ENCODE assay signal across 19 cellular contexts in the genomic region with DNA sequence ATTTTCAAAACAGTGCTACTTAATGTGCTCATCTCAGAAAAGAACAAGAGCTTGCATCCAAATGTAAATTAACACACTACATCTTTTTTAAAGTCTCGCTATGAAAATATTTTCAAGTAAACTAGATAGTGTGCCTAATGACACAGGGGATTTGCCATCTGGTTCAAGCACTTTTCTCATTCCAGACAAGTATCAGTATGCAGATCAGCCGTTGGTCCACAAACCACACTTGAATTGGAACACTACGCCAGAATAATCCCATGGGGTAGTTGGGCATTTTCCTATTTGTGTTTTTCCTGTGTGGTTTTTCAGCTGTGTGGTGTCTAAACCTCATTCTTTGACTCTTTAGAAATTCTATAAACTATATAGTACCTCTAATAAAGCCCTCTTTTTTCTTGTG.
DNase-seq lines count a peak whose midpoint lies in the region; ATAC-seq and TF ChIP-seq lines count a peak whose summit lies in the region.
"Had no signal": no experiment of that assay in that cellular context is flagged by ENCODE, and none has a peak within 500 bp of the region (broad histone marks: within the 10 kb centered on the region; RNA-seq: fewer than 3 reads in every experiment).

No MANE protein-coding gene starts in this region.

- H3K4me3 ChIP-seq in DND-41 (ENCODE audit: low read depth in 1 of 2, low read length in 2 of 2) (no peak overlapping the region), Loucy (ENCODE audit: low read length, poor library complexity, severe bottlenecking) (no peak overlapping the region), SJCRH30 (no peak overlapping the region), neural progenitor cell (no peak overlapping the region), mesendoderm (ENCODE audit: low read length) (no peak overlapping the region)
- H3K4me3 ChIP-seq: GM23248, SJSA1 had no signal

- H3K9me3 ChIP-seq in DND-41 (ENCODE audit: insufficient read depth, low read length, severe bottlenecking) (no peaks in the 10 kb centered on the region), Loucy (ENCODE audit: insufficient read depth, low read depth, low read length) (no peaks in the 10 kb centered on the region), SJCRH30 (replicated peaks) (0 out of 2 replicates have a peak, but pooled peaks cover under 1% of the 10 kb centered on the region), neural progenitor cell (ENCODE audit: low read depth) (no peaks in the 10 kb centered on the region)
- H3K9me3 ChIP-seq: SJSA1 had no signal

- TF ChIP-seq CTCF in DND-41 (IDR thresholded peaks at IDR 0.05; ENCODE audit: borderline replicate concordance, extremely low read depth, low read length, poor library complexity, severe bottlenecking) (no peak), Loucy (conservative IDR thresholded peaks at IDR 0.05; ENCODE audit: low read length) (no peak), neural progenitor cell (IDR thresholded peaks at IDR 0.05) (no peak)

- H3K18ac ChIP-seq in mesendoderm (ENCODE audit: low read length), result no peak overlapping the region

- CTCF ChIA-PET in activated CD4-positive, alpha-beta T cell treated with anti-CD3 and anti-CD28 coated beads, Interleukin-2, amount 10 ng/mL, durations not matched to agents 7 days and 5 days (lab: Charles Lee), result no interaction called here

- no peak overlapping the region for H3K4me3 Mint-ChIP-seq in neural progenitor cell
- H3K4me3 Mint-ChIP-seq in stimulated activated naive CD8-positive, alpha-beta T cell treated with anti-CD3 and anti-CD28 coated beads, Interleukin-15, amount 100 ng/mL, for 72 hours, result no peak overlapping the region
- H3K4me3 Mint-ChIP-seq in activated CD4-positive, alpha-beta T cell treated with anti-CD3 and anti-CD28 coated beads, Interleukin-2, amount 10 ng/mL, durations not matched to agents 7 days and 5 days, result no peak overlapping the region
- H3K4me3 Mint-ChIP-seq: CD8-positive, alpha-beta memory T cell had no signal

- no peaks in the 10 kb centered on the region for H3K9me2 ChIP-seq in Loucy (replicated peaks; ENCODE audit: low read depth, low read length)

- H3F3A ChIP-seq in Loucy (ENCODE audit: low read depth) (no peaks in the 10 kb centered on the region), neural progenitor cell (ENCODE audit: low read depth) (no peaks in the 10 kb centered on the region)

- H3K4me2 ChIP-seq in DND-41 (ENCODE audit: insufficient read depth, low read length) (no peak overlapping the region), Loucy (ENCODE audit: low read depth, low read length, poor library complexity, severe bottlenecking) (peak overlapping the region; percentile 55), neural progenitor cell (no peak overlapping the region), mesendoderm (ENCODE audit: low read length) (no peak overlapping the region)

- no peak overlapping the region for H4K8ac ChIP-seq in mesendoderm (ENCODE audit: low read depth, low read length)

- no peak overlapping the region for H3K23ac ChIP-seq in mesendoderm (ENCODE audit: low read length)

- no peak overlapping the region for H2BK5ac ChIP-seq in mesendoderm (ENCODE audit: low read length)

- no CpG with 5 or more reads among the region's 3 CpGs for WGBS in mesendoderm (ENCODE audit: extremely low coverage, insufficient coverage, low lambda C conversion rate)

- peaks cover 19% of the 10 kb centered on the region for H3K4me1 ChIP-seq in DND-41 (ENCODE audit: insufficient read depth, low read length)
- peaks cover 13% of the 10 kb centered on the region for H3K4me1 ChIP-seq in Loucy (ENCODE audit: insufficient read depth, low read length, poor library complexity, severe bottlenecking)
- H3K4me1 ChIP-seq in SJCRH30, result peaks cover 38% of the 10 kb centered on the region
- H3K4me1 ChIP-seq in neural progenitor cell, result no peaks in the 10 kb centered on the region
- H3K4me1 ChIP-seq in mesendoderm (ENCODE audit: control insufficient read depth, low read depth, low read length), result no peaks in the 10 kb centered on the region
- H3K4me1 ChIP-seq: SJSA1 had no signal

- H3K79me2 ChIP-seq in DND-41 (ENCODE audit: insufficient read depth, low read length) (no peaks in the 10 kb centered on the region), Loucy (ENCODE audit: insufficient read depth, low read length) (no peaks in the 10 kb centered on the region), neural progenitor cell (ENCODE audit: low read depth) (no peaks in the 10 kb centered on the region), mesendoderm (ENCODE audit: control insufficient read depth, insufficient read depth, low read length) (no peaks in the 10 kb centered on the region)

- H3K4me1 Mint-ChIP-seq in neural progenitor cell, result no peaks in the 10 kb centered on the region
- H3K4me1 Mint-ChIP-seq in stimulated activated naive CD8-positive, alpha-beta T cell treated with anti-CD3 and anti-CD28 coated beads, Interleukin-15, amount 100 ng/mL, for 72 hours, result no peaks in the 10 kb centered on the region
- H3K4me1 Mint-ChIP-seq in activated CD4-positive, alpha-beta T cell treated with anti-CD3 and anti-CD28 coated beads, Interleukin-2, amount 10 ng/mL, durations not matched to agents 7 days and 5 days, result no peaks in the 10 kb centered on the region
- H3K4me1 Mint-ChIP-seq: CD8-positive, alpha-beta memory T cell had no signal

- peak; percentile 48; the same call in 1 of the 3 replicates for ATAC-seq in DND-41 (ENCODE audit: insufficient read depth, low read depth)
- ATAC-seq in stimulated activated naive CD8-positive, alpha-beta T cell treated with anti-CD3 and anti-CD28 coated beads, Interleukin-15, amount 100 ng/mL, for 72 hours, result no peak
- ATAC-seq: HCT116 had no signal

- H3K4ac ChIP-seq in mesendoderm (ENCODE audit: low read depth, low read length), result no peak overlapping the region

- no peak overlapping the region for H3K56ac ChIP-seq in mesendoderm (ENCODE audit: low read length)

- POLR2A ChIA-PET in activated CD4-positive, alpha-beta T cell treated with anti-CD3 and anti-CD28 coated beads, Interleukin-2, amount 10 ng/mL, durations not matched to agents 7 days and 5 days (lab: Charles Lee), result no interaction called here

- no peaks in the 10 kb centered on the region for H3K36me3 Mint-ChIP-seq in neural progenitor cell
- no peaks in the 10 kb centered on the region for H3K36me3 Mint-ChIP-seq in activated CD4-positive, alpha-beta T cell treated with anti-CD3 and anti-CD28 coated beads, Interleukin-2, amount 10 ng/mL, durations not matched to agents 7 days and 5 days (ENCODE audit: low read depth)
- H3K36me3 Mint-ChIP-seq: CD8-positive, alpha-beta memory T cell had no signal

- H3K9me3 Mint-ChIP-seq in neural progenitor cell, result peaks cover 5% of the 10 kb centered on the region
- no peaks in the 10 kb centered on the region for H3K9me3 Mint-ChIP-seq in stimulated activated naive CD8-positive, alpha-beta T cell treated with anti-CD3 and anti-CD28 coated beads, Interleukin-15, amount 100 ng/mL, for 72 hours
- peaks cover 7% of the 10 kb centered on the region for H3K9me3 Mint-ChIP-seq in activated CD4-positive, alpha-beta T cell treated with anti-CD3 and anti-CD28 coated beads, Interleukin-2, amount 10 ng/mL, durations not matched to agents 7 days and 5 days

- no peaks in the 10 kb centered on the region for H3K79me1 ChIP-seq in mesendoderm (ENCODE audit: low read length)

- H3K27me3 ChIP-seq in DND-41 (ENCODE audit: insufficient read depth, low read length, poor library complexity), result no peaks in the 10 kb centered on the region
- no peaks in the 10 kb centered on the region for H3K27me3 ChIP-seq in Loucy (ENCODE audit: insufficient read depth, low read length, poor library complexity, severe bottlenecking)
- H3K27me3 ChIP-seq in SJCRH30, result no peaks in the 10 kb centered on the region
- H3K27me3 ChIP-seq in neural progenitor cell, result no peaks in the 10 kb centered on the region
- H3K27me3 ChIP-seq in mesendoderm (ENCODE audit: insufficient read depth, low read length, poor library complexity), result no peaks in the 10 kb centered on the region
- H3K27me3 ChIP-seq: SJSA1 had no signal

- no peak overlapping the region for H2BK120ac ChIP-seq in mesendoderm (ENCODE audit: low read depth, low read length)

- H3K9ac ChIP-seq in DND-41 (ENCODE audit: low read depth, low read length), result no peak overlapping the region
- no peak overlapping the region for H3K9ac ChIP-seq in Loucy (ENCODE audit: low read depth, low read length, poor library complexity, severe bottlenecking)
- H3K9ac ChIP-seq in neural progenitor cell, result no peak overlapping the region
- H3K9ac ChIP-seq in mesendoderm (ENCODE audit: low read length), result no peak overlapping the region
- H3K9ac ChIP-seq: GM23248 had no signal

- H3K27ac ChIP-seq in DND-41 (ENCODE audit: low read length), result no peak overlapping the region
- peak overlapping the region; percentile 80 for H3K27ac ChIP-seq in SJCRH30
- no peak overlapping the region for H3K27ac ChIP-seq in neural progenitor cell
- H3K27ac ChIP-seq in mesendoderm (ENCODE audit: low read depth, low read length), result no peak overlapping the region
- H3K27ac ChIP-seq: GM23248, SJSA1 had no signal

- H2AFZ ChIP-seq in DND-41 (ENCODE audit: low read depth, low read length) (no peak overlapping the region), Loucy (ENCODE audit: low read length) (no peak overlapping the region), neural progenitor cell (replicated peaks) (peak overlapping the region; percentile 65)
- H2AFZ ChIP-seq: GM23248 had no signal

- peak; percentile 5 for DNase-seq in DND-41
- peak; percentile 19 to 34 for DNase-seq in SJCRH30
- DNase-seq in neural progenitor cell (ENCODE audit: low spot score), result no peak
- DNase-seq in stimulated activated naive CD8-positive, alpha-beta T cell treated with anti-CD3 and anti-CD28 coated beads, Interleukin-15, amount 100 ng/mL, for 72 hours, result no peak
- DNase-seq in mesendoderm, result no peak
- DNase-seq in activated CD4-positive, alpha-beta T cell treated with anti-CD3 and anti-CD28 coated beads, Interleukin-2, amount 10 ng/mL, durations not matched to agents 7 days and 5 days, result no peak
- DNase-seq: C1 segment of cervical spinal cord; CD8-positive, alpha-beta memory T cell; DMS79 treated with DMSO at 0.1 percent for 48 hours; GM23248; KBM-7; NCI-H1105; NCI-H146; NCI-H2029; NCI-H510A; OCI-M1 had no signal

- no peaks in the 10 kb centered on the region for H3K36me3 ChIP-seq in DND-41 (ENCODE audit: insufficient read depth, low read length)
- H3K36me3 ChIP-seq in Loucy (ENCODE audit: insufficient read depth, low read length), result no peaks in the 10 kb centered on the region
- no peaks in the 10 kb centered on the region for H3K36me3 ChIP-seq in SJCRH30
- H3K36me3 ChIP-seq in neural progenitor cell, result no peaks in the 10 kb centered on the region
- no peaks in the 10 kb centered on the region for H3K36me3 ChIP-seq in mesendoderm (ENCODE audit: control insufficient read depth, insufficient read depth, low read length)
- H3K36me3 ChIP-seq: SJSA1 had no signal

- H2AK5ac ChIP-seq in mesendoderm (ENCODE audit: low read length), result no peak overlapping the region

- no peaks in the 10 kb centered on the region for H4K20me1 ChIP-seq in DND-41 (ENCODE audit: insufficient read depth, low read length)
- no peaks in the 10 kb centered on the region for H4K20me1 ChIP-seq in Loucy (ENCODE audit: insufficient read depth, low read length, poor library complexity, severe bottlenecking)
- no peaks in the 10 kb centered on the region for H4K20me1 ChIP-seq in neural progenitor cell (ENCODE audit: low read depth)

- H3K27ac Mint-ChIP-seq in neural progenitor cell, result no peak overlapping the region
- no peak overlapping the region for H3K27ac Mint-ChIP-seq in stimulated activated naive CD8-positive, alpha-beta T cell treated with anti-CD3 and anti-CD28 coated beads, Interleukin-15, amount 100 ng/mL, for 72 hours
- no peak overlapping the region for H3K27ac Mint-ChIP-seq in activated CD4-positive, alpha-beta T cell treated with anti-CD3 and anti-CD28 coated beads, Interleukin-2, amount 10 ng/mL, durations not matched to agents 7 days and 5 days
- H3K27ac Mint-ChIP-seq: CD8-positive, alpha-beta memory T cell had no signal

- peaks cover 2% of the 10 kb centered on the region for H3K27me3 Mint-ChIP-seq in neural progenitor cell (ENCODE audit: insufficient read depth, low read depth)
- no peaks in the 10 kb centered on the region for H3K27me3 Mint-ChIP-seq in stimulated activated naive CD8-positive, alpha-beta T cell treated with anti-CD3 and anti-CD28 coated beads, Interleukin-15, amount 100 ng/mL, for 72 hours
- no peaks in the 10 kb centered on the region for H3K27me3 Mint-ChIP-seq in activated CD4-positive, alpha-beta T cell treated with anti-CD3 and anti-CD28 coated beads, Interleukin-2, amount 10 ng/mL, durations not matched to agents 7 days and 5 days
- H3K27me3 Mint-ChIP-seq: CD8-positive, alpha-beta memory T cell had no signal

- H2BK15ac ChIP-seq in mesendoderm (replicated peaks; ENCODE audit: low read depth), result no peak overlapping the region

- no peak overlapping the region for H4K5ac ChIP-seq in mesendoderm (ENCODE audit: low read length)

Comparison
In these comparisons a context has a peak if more than half of its experiments do, and no peak if none do; other contexts are left out.
1. DNase-seq: peak in DND-41 (single experiment) and SJCRH30 (2 of 2); none in neural progenitor cell (single experiment), stimulated activated naive CD8-positive, alpha-beta T cell treated with anti-CD3 and anti-CD28 coated beads, Interleukin-15, amount 100 ng/mL, for 72 hours (0 of 2), mesendoderm (single experiment) and activated CD4-positive, alpha-beta T cell treated with anti-CD3 and anti-CD28 coated beads, Interleukin-2, amount 10 ng/mL, durations not matched to agents 7 days and 5 days (single experiment).